In genomic region chr10:116240551-116240950, GRCh38 we compare ENCODE assay signal across 26 cellular contexts. TPM values are rescaled to one million over a fixed set of nuclear protein-coding genes. Genes with fewer than 3 reads are reported as not detected.
"Had no signal": no experiment of that assay in that cellular context is flagged by ENCODE, and none has a peak within 500 bp of the region (broad histone marks: within the 10 kb centered on the region; RNA-seq: fewer than 3 reads in every experiment).

No MANE protein-coding gene starts in this region.

- H3K9ac ChIP-seq: SK-N-SH had no signal

- DNase-seq: KBM-7; MV-4-11; NCI-H1048; NCI-H1105; NCI-H1417 treated with DMSO at 0.1 percent for 48 hours; NCI-H146; NCI-H1694 treated with DMSO at 0.1 percent for 48 hours; NCI-H2029; NCI-H2081 treated with DMSO at 0.1 percent for 48 hours; NCI-H2171; NCI-H226; NCI-H446; NCI-H510A; NCI-H524 treated with DMSO at 0.1 percent for 48 hours; NCI-H69; NCI-H774; NK-92 treated with Interleukin-12 subunit alpha and Interleukin-12 subunit beta, amount 100 ng/mL, for 24 hours; PC-3; SIG-M5; SK-N-SH; SW 1271 had no signal

- H3K27ac ChIP-seq: HL-60 had no signal

- H3K4me2 ChIP-seq: SK-N-SH had no signal

- ATAC-seq: Panc1, PC-3 had no signal

- H3K9me3 ChIP-seq: SK-N-SH had no signal

RNA-seq across cellular contexts. Expression of gene GFRA1, which starts 32.5 kb away (rescaled TPM):
- total RNA-seq: MCF 10A, OCI-LY7, PC-3 had no signal
- polyA plus RNA-seq: IgD-negative memory B cell had no signal
